In genomic region chr1:232138044-232138443, GRCh38 we compare ENCODE assay signal across 34 cellular contexts.
"Had no signal": no experiment of that assay in that cellular context is flagged by ENCODE, and none has a peak within 500 bp of the region (broad histone marks: within the 10 kb centered on the region; RNA-seq: fewer than 3 reads in every experiment).

No MANE protein-coding gene starts in this region.

- ATAC-seq: activated naive CD4-positive, alpha-beta T cell treated with anti-CD3 and anti-CD28 coated beads, Interleukin-2, amount 50 U/mL, for 72 hours; activated T-cell treated with anti-CD3 and anti-CD28 coated beads, Interleukin-2, amount 50 U/mL, for 72 hours; foreskin keratinocyte; gastrocnemius medialis; heart right ventricle; T-helper 17 cell had no signal

- H3K4me1 Mint-ChIP-seq: activated CD4-positive, alpha-beta memory T cell treated with anti-CD3 and anti-CD28 coated beads, Interleukin-2, amount 10 ng/mL, durations not matched to agents 7 days and 5 days; activated CD4-positive, alpha-beta T cell treated with anti-CD3 and anti-CD28 coated beads, Interleukin-2, amount 10 ng/mL, durations not matched to agents 7 days and 5 days; activated naive CD4-positive, alpha-beta T cell treated with anti-CD3 and anti-CD28 coated beads, Interleukin-2, amount 10 ng/mL, durations not matched to agents 7 days and 5 days; T-helper 17 cell had no signal

- H3K4me3 ChIP-seq: ascending aorta, breast epithelium, cardiac muscle cell, colonic mucosa, dorsolateral prefrontal cortex, esophagus muscularis mucosa, gastrocnemius medialis, heart right ventricle had no signal

- H3K9me3 ChIP-seq: ascending aorta, colonic mucosa, gastrocnemius medialis had no signal

- H3K4me3 Mint-ChIP-seq: activated CD4-positive, alpha-beta memory T cell treated with anti-CD3 and anti-CD28 coated beads, Interleukin-2, amount 10 ng/mL, durations not matched to agents 7 days and 5 days; activated CD4-positive, alpha-beta T cell treated with anti-CD3 and anti-CD28 coated beads, Interleukin-2, amount 10 ng/mL, durations not matched to agents 7 days and 5 days; activated naive CD4-positive, alpha-beta T cell treated with anti-CD3 and anti-CD28 coated beads, Interleukin-2, amount 10 ng/mL, durations not matched to agents 7 days and 5 days; activated naive CD8-positive, alpha-beta T cell treated with anti-CD3 and anti-CD28 coated beads, Interleukin-2, amount 10 ng/mL, durations not matched to agents 7 days and 5 days; activated T-cell treated with anti-CD3 and anti-CD28 coated beads, Interleukin-2, amount 50 U/mL, for 24 hours; activated T-cell treated with anti-CD3 and anti-CD28 coated beads, Interleukin-2, amount 50 U/mL, for 72 hours; brain; dendritic cell treated with granulocyte-macrophage colony-stimulating factor and Interleukin-4, amounts not matched to agents 40 ng/mL and 50 ng/mL, for 4 days; endodermal cell; T-helper 17 cell; T-helper 2 cell treated with Interferon-gamma antibody and Interleukin-4, amounts not matched to agents 5 μg/mL and 100 μg/mL, for 36 hours had no signal

- H3K27ac ChIP-seq: ascending aorta, breast epithelium, cardiac muscle cell, colonic mucosa, dorsolateral prefrontal cortex, esophagus muscularis mucosa, foreskin keratinocyte, gastrocnemius medialis, heart right ventricle had no signal

- H3K36me3 Mint-ChIP-seq: activated naive CD4-positive, alpha-beta T cell treated with anti-CD3 and anti-CD28 coated beads, Interleukin-2, amount 10 ng/mL, durations not matched to agents 7 days and 5 days; activated naive CD4-positive, alpha-beta T cell treated with anti-CD3 and anti-CD28 coated beads, Interleukin-2, amount 50 U/mL, for 72 hours; activated naive CD8-positive, alpha-beta T cell treated with anti-CD3 and anti-CD28 coated beads, Interleukin-2, amount 10 ng/mL, durations not matched to agents 7 days and 5 days; brain had no signal

- H3K27me3 Mint-ChIP-seq: activated CD4-positive, alpha-beta T cell treated with anti-CD3 and anti-CD28 coated beads, Interleukin-2, amount 10 ng/mL, durations not matched to agents 7 days and 5 days; activated naive CD4-positive, alpha-beta T cell treated with anti-CD3 and anti-CD28 coated beads, Interleukin-2, amount 10 ng/mL, durations not matched to agents 7 days and 5 days; brain; T-helper 17 cell had no signal

- H3K36me3 ChIP-seq: ascending aorta, breast epithelium, cardiac muscle cell, colonic mucosa, esophagus muscularis mucosa, gastrocnemius medialis, heart right ventricle had no signal

- H3K27me3 ChIP-seq: ascending aorta, breast epithelium, cardiac muscle cell, colonic mucosa, dorsolateral prefrontal cortex, esophagus muscularis mucosa, foreskin keratinocyte, gastrocnemius medialis, heart right ventricle had no signal

- H3K27ac Mint-ChIP-seq: activated CD4-positive, alpha-beta memory T cell treated with anti-CD3 and anti-CD28 coated beads, Interleukin-2, amount 10 ng/mL, durations not matched to agents 7 days and 5 days; activated CD4-positive, alpha-beta T cell treated with anti-CD3 and anti-CD28 coated beads, Interleukin-2, amount 10 ng/mL, durations not matched to agents 7 days and 5 days; activated naive CD4-positive, alpha-beta T cell treated with anti-CD3 and anti-CD28 coated beads, Interleukin-2, amount 10 ng/mL, durations not matched to agents 7 days and 5 days; activated naive CD4-positive, alpha-beta T cell treated with anti-CD3 and anti-CD28 coated beads, Interleukin-2, amount 50 U/mL, for 72 hours; activated naive CD8-positive, alpha-beta T cell treated with anti-CD3 and anti-CD28 coated beads, Interleukin-2, amount 10 ng/mL, durations not matched to agents 7 days and 5 days; activated T-cell treated with anti-CD3 and anti-CD28 coated beads, Interleukin-2, amount 50 U/mL, for 24 hours; activated T-cell treated with anti-CD3 and anti-CD28 coated beads, Interleukin-2, amount 50 U/mL, for 72 hours; brain; dendritic cell treated with granulocyte-macrophage colony-stimulating factor and Interleukin-4, amounts not matched to agents 40 ng/mL and 50 ng/mL, for 4 days; endodermal cell; T-helper 17 cell; T-helper 2 cell treated with Interferon-gamma antibody and Interleukin-4, amounts not matched to agents 5 μg/mL and 100 μg/mL, for 36 hours had no signal

- H3K4me1 ChIP-seq: breast epithelium, colonic mucosa, gastrocnemius medialis had no signal

- DNase-seq: activated CD4-positive, alpha-beta memory T cell treated with anti-CD3 and anti-CD28 coated beads, Interleukin-2, amount 10 ng/mL, durations not matched to agents 7 days and 5 days; activated CD4-positive, alpha-beta T cell treated with anti-CD3 and anti-CD28 coated beads for 1 hour; activated CD4-positive, alpha-beta T cell treated with anti-CD3 and anti-CD28 coated beads for 4 hours; activated CD4-positive, alpha-beta T cell treated with anti-CD3 and anti-CD28 coated beads, Interleukin-2, amount 10 ng/mL, durations not matched to agents 7 days and 5 days; activated CD4-positive, alpha-beta T cell treated with anti-CD3 and anti-CD28 coated beads, Interleukin-2, amount 50 U/mL, for 4 hours; activated CD8-positive, alpha-beta memory T cell treated with anti-CD3 and anti-CD28 coated beads, Interleukin-2, amount 50 U/mL, for 48 hours; activated gamma-delta T cell; activated naive CD4-positive, alpha-beta T cell; activated naive CD4-positive, alpha-beta T cell treated with anti-CD3 and anti-CD28 coated beads, Interleukin-2, amount 10 ng/mL, durations not matched to agents 7 days and 5 days; activated naive CD8-positive, alpha-beta T cell treated with anti-CD3 and anti-CD28 coated beads, Interleukin-2, amount 10 ng/mL, durations not matched to agents 7 days and 5 days; activated T-cell treated with anti-CD3 and anti-CD28 coated beads for 4 hours; activated T-cell treated with anti-CD3 and anti-CD28 coated beads, Interleukin-2, amount 50 U/mL, for 24 hours; activated T-cell treated with anti-CD3 and anti-CD28 coated beads, Interleukin-2, amount 50 U/mL, for 72 hours; central memory CD4-positive, alpha-beta T cell; cerebellar nuclear complex; colonic mucosa; dorsolateral prefrontal cortex; effector memory CD4-positive, alpha-beta T cell; endodermal cell; erythroblast; foreskin keratinocyte; gastrocnemius medialis; heart right ventricle; T-helper 1 cell; T-helper 17 cell; T1000 had no signal
